7 cellular contexts compared by ENCODE assay signal in the genomic region with DNA sequence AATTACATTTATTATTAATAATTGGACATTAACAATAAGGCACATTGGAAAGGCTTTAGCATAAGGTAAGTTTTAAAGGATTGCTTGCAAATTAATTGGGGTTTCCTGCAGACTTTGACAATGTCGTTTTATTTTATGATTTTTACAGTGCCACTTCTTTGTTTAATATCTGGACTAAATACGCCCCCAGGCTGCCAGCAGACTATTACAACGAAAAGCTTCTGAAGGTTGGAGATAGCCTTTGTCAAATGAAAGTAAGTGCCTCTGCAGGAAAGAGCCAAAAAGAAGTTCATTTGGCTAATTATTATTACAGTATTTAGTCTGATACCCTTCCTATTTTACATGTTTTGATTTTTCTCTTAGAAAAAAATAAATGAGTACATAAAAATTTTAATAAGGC. TPM values are rescaled to one million over a fixed set of nuclear protein-coding genes. Genes with fewer than 3 reads are reported as not detected.
DNase-seq lines count a peak whose midpoint lies in the region; ATAC-seq and TF ChIP-seq lines count a peak whose summit lies in the region.

No MANE protein-coding gene starts in this region.

- in situ Hi-C loops in brain microvascular endothelial cell (cut with HindIII; ENCODE audit: low pct_ligation_motif_present, low sequenced_read_pairs): loop anchor here (25.0 kb wide), 2 partner anchors 88 to 438 kb away; a partner anchor contains a TSS

- no peaks in the 10 kb centered on the region for H3K9me3 ChIP-seq in neutrophil

- DNase-seq in LHCN-M2 (ENCODE audit: low read depth): peak; percentile 52
- DNase-seq in brain microvascular endothelial cell: no peak
- no peak for DNase-seq in NCI-H2171 (lab: John Stamatoyannopoulos, UW)
- no peak for DNase-seq in stimulated activated naive CD4-positive, alpha-beta T cell treated with Interleukin-2 at 50 U/mL for 16 hours (lab: John Stamatoyannopoulos, UW)

- no peak overlapping the region for H3K4me3 ChIP-seq in brain microvascular endothelial cell (ENCODE audit: low read depth, low read length)
- H3K4me3 ChIP-seq in neutrophil (ENCODE audit: low read depth in 1 of 2, low read length in 1 of 2): peak overlapping the region; percentile 26 to 48

- ATAC-seq in GM18870 (IDR thresholded peaks at IDR 0.05; ENCODE audit: unreplicated experiment): peak; percentile 12
- ATAC-seq in GM21723 (IDR thresholded peaks at IDR 0.05; ENCODE audit: unreplicated experiment): no peak

- H3K27ac ChIP-seq in brain microvascular endothelial cell (peak overlapping the region; percentile 76), neutrophil (peak overlapping the region; percentile 97)

- no peaks in the 10 kb centered on the region for H3K36me3 ChIP-seq in brain microvascular endothelial cell (replicated peaks)
- H3K36me3 ChIP-seq in neutrophil: no peaks in the 10 kb centered on the region

- peaks cover 33 to 56% of the 10 kb centered on the region in 2 experiments for H3K4me1 ChIP-seq in neutrophil (ENCODE audit: control insufficient read depth in 1 of 2, insufficient read depth in 1 of 2, low read depth in 1 of 2, low read length in 1 of 2)

- TF ChIP-seq CTCF in brain microvascular endothelial cell (IDR thresholded peaks at IDR 0.05; ENCODE audit: low read depth, low read length, missing control alignments): peak; percentile 48
- TF ChIP-seq CTCF in neutrophil (IDR thresholded peaks at IDR 0.05): no peak

- no peaks in the 10 kb centered on the region for H3K27me3 ChIP-seq in brain microvascular endothelial cell (replicated peaks)
- H3K27me3 ChIP-seq in neutrophil: no peaks in the 10 kb centered on the region

RNA-seq across cellular contexts. Expression of a gene that starts 11.3 kb away (rescaled TPM):
- 1.1 and 3.4 TPM in 2 replicates for total RNA-seq in LHCN-M2 (2014; rRNA removed)
- 0.26 TPM for polyA plus RNA-seq in LHCN-M2 (2012)
